Comparison of ENCODE assay signal across 8 cellular contexts in the genomic region with DNA sequence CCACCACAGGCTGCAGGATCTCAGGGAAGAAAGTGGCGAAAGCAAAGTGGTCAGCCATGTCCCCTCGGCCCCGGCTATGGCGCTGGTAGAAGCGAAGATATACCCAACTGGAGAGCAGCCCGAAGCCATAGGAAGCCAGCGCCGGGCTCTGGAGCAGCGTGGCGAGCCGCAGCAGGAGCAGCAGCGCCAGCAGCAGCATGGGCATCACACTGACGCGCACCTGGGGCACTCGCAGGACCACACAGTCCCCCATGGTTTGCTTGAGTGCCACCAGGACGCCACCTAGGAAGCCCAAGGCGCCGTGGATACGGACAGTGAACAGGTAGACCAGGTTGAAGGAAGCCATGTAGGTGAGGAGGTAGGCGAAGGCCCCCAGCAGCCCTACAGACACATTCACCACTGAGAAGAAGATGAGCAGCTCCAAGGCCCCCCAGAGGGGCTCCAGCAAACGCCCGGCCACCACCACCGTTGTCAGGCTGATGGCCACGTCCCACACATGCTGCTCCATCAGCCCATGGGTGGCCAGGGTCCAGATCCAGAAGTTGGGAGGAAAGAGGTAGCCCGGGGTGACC. TPM values are rescaled to one million over a fixed set of nuclear protein-coding genes. Genes with fewer than 3 reads are reported as not detected.
DNase-seq lines count a peak whose midpoint lies in the region; ATAC-seq lines count a peak whose summit lies in the region.

No MANE protein-coding gene starts in this region.

- no peak for ATAC-seq in CD4-positive, CD25-positive, alpha-beta regulatory T cell (ENCODE audit: low read depth in 2 of 2)
- ATAC-seq in HG03442 (IDR thresholded peaks at IDR 0.05; ENCODE audit: unreplicated experiment) (no peak), GM19467 (IDR thresholded peaks at IDR 0.05; ENCODE audit: unreplicated experiment) (no peak)

- H3K4me3 ChIP-seq in CD4-positive, CD25-positive, alpha-beta regulatory T cell (ENCODE audit: low read depth, low read length): peak overlapping the region; percentile 71
- H3K4me3 ChIP-seq in NT2/D1 (ENCODE audit: insufficient read length, low read depth): peak overlapping the region; percentile 92
- peak overlapping the region; percentile 67 for H3K4me3 ChIP-seq in endocrine pancreas (ENCODE audit: control insufficient read depth, insufficient read depth, low read length)
- H3K4me3 ChIP-seq in neuron (ENCODE audit: low read length): peak overlapping the region; percentile 80

- no peaks in the 10 kb centered on the region for H3K9me3 Mint-ChIP-seq in CD4-positive, CD25-positive, alpha-beta regulatory T cell

- no peaks in the 10 kb centered on the region for H3K27me3 Mint-ChIP-seq in CD4-positive, CD25-positive, alpha-beta regulatory T cell

- peaks cover 0 to 59% (median 33%) of the 10 kb centered on the region in 4 donors for H3K4me1 Mint-ChIP-seq in CD4-positive, CD25-positive, alpha-beta regulatory T cell

- H3K27me3 ChIP-seq in CD4-positive, CD25-positive, alpha-beta regulatory T cell (ENCODE audit: control insufficient read depth, insufficient read depth, low read length): no peaks in the 10 kb centered on the region
- H3K27me3 ChIP-seq in NT2/D1 (ENCODE audit: insufficient read depth, insufficient read length): peaks cover 6% of the 10 kb centered on the region
- H3K27me3 ChIP-seq in endocrine pancreas (ENCODE audit: control insufficient read depth, insufficient read depth, low read length): no peaks in the 10 kb centered on the region
- peaks cover under 1% of the 10 kb centered on the region for H3K27me3 ChIP-seq in neuron (ENCODE audit: insufficient read depth, low read length)

- H2AFZ ChIP-seq in neuron (ENCODE audit: low read depth, low read length): no peak overlapping the region

- H3K36me3 Mint-ChIP-seq in CD4-positive, CD25-positive, alpha-beta regulatory T cell: peaks cover 16% of the 10 kb centered on the region

- no peak for DNase-seq in CD4-positive, CD25-positive, alpha-beta regulatory T cell
- no peak for DNase-seq in NT2/D1 (ENCODE audit: low read depth, low spot score)
- DNase-seq in stimulated activated naive CD4-positive, alpha-beta T cell treated with Interleukin-2 at 50 U/mL for 16 hours (lab: John Stamatoyannopoulos, UW): no peak
- no peak for DNase-seq in OCI-M2 (lab: John Stamatoyannopoulos, UW; ENCODE audit: unreplicated experiment)

- peak overlapping the region; percentile 90 to 99 (median 94) for H3K4me3 Mint-ChIP-seq in CD4-positive, CD25-positive, alpha-beta regulatory T cell

- peak overlapping the region; percentile 98 for H3K9ac ChIP-seq in NT2/D1 (ENCODE audit: insufficient read length, low read depth)
- peak overlapping the region; percentile 74 for H3K9ac ChIP-seq in endocrine pancreas (ENCODE audit: control insufficient read depth, insufficient read depth, low read length)

- no peaks in the 10 kb centered on the region for H3K9me3 ChIP-seq in CD4-positive, CD25-positive, alpha-beta regulatory T cell (ENCODE audit: control insufficient read depth in 2 of 2, low read length in 2 of 2)
- H3K9me3 ChIP-seq in NT2/D1 (ENCODE audit: insufficient read depth, low read length) (no peaks in the 10 kb centered on the region), endocrine pancreas (ENCODE audit: control insufficient read depth, low read length) (no peaks in the 10 kb centered on the region), neuron (ENCODE audit: low read length) (no peaks in the 10 kb centered on the region)

- H3K36me3 ChIP-seq in CD4-positive, CD25-positive, alpha-beta regulatory T cell (ENCODE audit: control insufficient read depth, insufficient read depth, low read length): peaks cover 30% of the 10 kb centered on the region
- peaks cover 54% of the 10 kb centered on the region for H3K36me3 ChIP-seq in NT2/D1 (ENCODE audit: insufficient read depth, insufficient read length, low read length)
- peaks cover 6% of the 10 kb centered on the region for H3K36me3 ChIP-seq in endocrine pancreas (ENCODE audit: control insufficient read depth, insufficient read depth, low read length)
- H3K36me3 ChIP-seq in neuron (ENCODE audit: insufficient read depth, low read length): peaks cover 37% of the 10 kb centered on the region

- H3K27ac ChIP-seq in CD4-positive, CD25-positive, alpha-beta regulatory T cell (ENCODE audit: insufficient read depth, low read length, poor library complexity, severe bottlenecking): peak overlapping the region; percentile 77

- peaks cover 40% of the 10 kb centered on the region for H3K4me1 ChIP-seq in CD4-positive, CD25-positive, alpha-beta regulatory T cell (ENCODE audit: control insufficient read depth, insufficient read depth, low read length, poor library complexity, severe bottlenecking)
- H3K4me1 ChIP-seq in NT2/D1 (ENCODE audit: insufficient read depth, insufficient read length) (peaks cover 25% of the 10 kb centered on the region), endocrine pancreas (ENCODE audit: control insufficient read depth, insufficient read depth, low read length) (peaks cover 5% of the 10 kb centered on the region), neuron (ENCODE audit: insufficient read depth, low read length) (peaks cover 30% of the 10 kb centered on the region)

- H3K27ac Mint-ChIP-seq in CD4-positive, CD25-positive, alpha-beta regulatory T cell: peak overlapping the region; percentile 63 to 86 (median 84)

RNA-seq across cellular contexts. Expression of a gene that starts 0.9 kb away (rescaled TPM):
- 18.3 TPM for total RNA-seq in CD4-positive, CD25-positive, alpha-beta regulatory T cell
- 10 to 100 TPM; 33.5 to 38.6 (median 36.5) TPM for polyA plus RNA-seq in CD4-positive, CD25-positive, alpha-beta regulatory T cell

RNA-seq across cellular contexts. Expression of a gene that starts 7.8 kb away (rescaled TPM):
- 28.5 TPM for total RNA-seq in CD4-positive, CD25-positive, alpha-beta regulatory T cell
- 10 to 100 TPM; 66.3 to 92.2 (median 79.2) TPM for polyA plus RNA-seq in CD4-positive, CD25-positive, alpha-beta regulatory T cell

RNA-seq across cellular contexts. Expression of a gene that starts 7.9 kb away (rescaled TPM):
- total RNA-seq in CD4-positive, CD25-positive, alpha-beta regulatory T cell: 30.1 TPM
- 10 to 100 TPM; 43.0 to 51.8 (median 49.6) TPM for polyA plus RNA-seq in CD4-positive, CD25-positive, alpha-beta regulatory T cell

RNA-seq across cellular contexts. Expression of a gene that starts 12.9 kb away (rescaled TPM):
- total RNA-seq in CD4-positive, CD25-positive, alpha-beta regulatory T cell: 1.6 TPM
- under 1 TPM in 1 of 4 donors, not detected in 3; 0.09 TPM for polyA plus RNA-seq in CD4-positive, CD25-positive, alpha-beta regulatory T cell

RNA-seq across cellular contexts. Expression of a gene that starts 17.8 kb away (rescaled TPM):
- 76.0 TPM for total RNA-seq in CD4-positive, CD25-positive, alpha-beta regulatory T cell
- polyA plus RNA-seq in CD4-positive, CD25-positive, alpha-beta regulatory T cell: 10 to 100 TPM; 48.4 to 67.4 (median 54.7) TPM
